Comparison of ENCODE assay signal across 10 cellular contexts in genomic region chr20:63934271-63935068, GRCh38. TPM values are rescaled to one million over a fixed set of nuclear protein-coding genes. Genes with fewer than 3 reads are reported as not detected.
DNase-seq lines count a peak whose midpoint lies in the region; ATAC-seq and TF ChIP-seq lines count a peak whose summit lies in the region.
"Had no signal": no experiment of that assay in that cellular context is flagged by ENCODE, and none has a peak within 500 bp of the region (broad histone marks: within the 10 kb centered on the region; RNA-seq: fewer than 3 reads in every experiment).

No MANE protein-coding gene starts in this region.

- 74 to 82% (median 78%) methylated on average over 37 of the region's 37 CpGs for WGBS in heart left ventricle, 4 donors
- WGBS in lower leg skin, 2 donors = 83 to 84% methylated on average over 37 of the region's 37 CpGs

- no peaks in the 10 kb centered on the region for H3K27me3 Mint-ChIP-seq in activated CD8-positive, alpha-beta memory T cell treated with anti-CD3 and anti-CD28 coated beads, Interleukin-2, amount 10 ng/mL, durations not matched to agents 7 days and 5 days
- no peaks in the 10 kb centered on the region for H3K27me3 Mint-ChIP-seq in stimulated activated naive B cell treated with anti-CD40 and anti-IgM and Interleukin-4, amounts not matched to agents 10 μg/mL and 1 μg/mL and 100 μg/mL, for 72 hours

- TF ChIP-seq CTCF in VCaP (conservative IDR thresholded peaks at IDR 0.05) = peak; percentile 53
- TF ChIP-seq CTCF in heart left ventricle (IDR thresholded peaks at IDR 0.05) = peak in 10 of 12 donors; percentile 7 to 35 (median 18)
- no peak for TF ChIP-seq CTCF in lower leg skin (IDR thresholded peaks at IDR 0.05)

- no peak for TF ChIP-seq POLR2A in heart left ventricle (IDR thresholded peaks at IDR 0.05)
- TF ChIP-seq POLR2A in lower leg skin (IDR thresholded peaks at IDR 0.05) = no peak

- no peak for ATAC-seq in activated CD8-positive, alpha-beta memory T cell treated with anti-CD3 and anti-CD28 coated beads, Interleukin-2, amount 10 ng/mL, durations not matched to agents 7 days and 5 days
- ATAC-seq in heart left ventricle = no peak
- ATAC-seq in stimulated activated naive B cell treated with anti-CD40 and anti-IgM and Interleukin-4, amounts not matched to agents 10 μg/mL and 1 μg/mL and 100 μg/mL, for 72 hours (replicated peaks) = no peak

- H3K27me3 ChIP-seq in heart left ventricle = no peaks in the 10 kb centered on the region
- H3K27me3 ChIP-seq: tibial nerve had no signal

- DNase-seq in activated CD8-positive, alpha-beta memory T cell treated with anti-CD3 and anti-CD28 coated beads for 24 hours = peak; percentile 54
- DNase-seq in activated CD8-positive, alpha-beta memory T cell treated with anti-CD3 and anti-CD28 coated beads, Interleukin-2, amount 10 ng/mL, durations not matched to agents 7 days and 5 days = no peak
- peak in 2 of 5 donors; percentile 30 to 50 for DNase-seq in heart left ventricle
- no peak for DNase-seq in stimulated activated naive B cell treated with anti-CD40 and anti-IgM and Interleukin-4, amounts not matched to agents 10 μg/mL and 1 μg/mL and 100 μg/mL, for 72 hours
- DNase-seq in stimulated activated CD4-positive, alpha-beta T cell treated with anti-CD3 and anti-CD28 coated beads, Interleukin-1b, Interleukin-23, amount 100 ng/mL, for 48 hours = no peak
- no peak for DNase-seq in lower leg skin (ENCODE audit: low spot score in 2 of 2)
- DNase-seq in NCI-H146 treated with DMSO at 0.1 percent for 48 hours (lab: John Stamatoyannopoulos, UW; ENCODE audit: unreplicated experiment) = no peak
- DNase-seq: cerebellar nuclear complex had no signal

- H3K4me1 ChIP-seq in heart left ventricle = peaks cover 0 to 16% (median 4%) of the 10 kb centered on the region in 12 donors
- H3K4me1 ChIP-seq: tibial nerve had no signal

- no peaks in the 10 kb centered on the region for H3K9me3 ChIP-seq in heart left ventricle
- H3K9me3 ChIP-seq: tibial nerve had no signal

- peak overlapping the region; percentile 10; the same call in 1 of the 2 replicates for H3K27ac ChIP-seq in VCaP
- H3K27ac ChIP-seq in heart left ventricle = peak overlapping the region in 1 of 12 donors; percentile 0
- H3K27ac ChIP-seq: tibial nerve had no signal

- intact Hi-C loops in heart left ventricle (cut with DNase I) = no loop called here
- intact Hi-C loops in lower leg skin (cut with DNase I; ENCODE audit: low total_unique reads) = no loop called here

- H3K4me3 Mint-ChIP-seq in activated CD8-positive, alpha-beta memory T cell treated with anti-CD3 and anti-CD28 coated beads, Interleukin-2, amount 10 ng/mL, durations not matched to agents 7 days and 5 days = no peak overlapping the region
- no peak overlapping the region for H3K4me3 Mint-ChIP-seq in stimulated activated naive B cell treated with anti-CD40 and anti-IgM and Interleukin-4, amounts not matched to agents 10 μg/mL and 1 μg/mL and 100 μg/mL, for 72 hours

- peaks cover 35% of the 10 kb centered on the region for H3K36me3 Mint-ChIP-seq in activated CD8-positive, alpha-beta memory T cell treated with anti-CD3 and anti-CD28 coated beads, Interleukin-2, amount 10 ng/mL, durations not matched to agents 7 days and 5 days
- H3K36me3 Mint-ChIP-seq in stimulated activated naive B cell treated with anti-CD40 and anti-IgM and Interleukin-4, amounts not matched to agents 10 μg/mL and 1 μg/mL and 100 μg/mL, for 72 hours = peaks cover 36 to 49% of the 10 kb centered on the region in 2 donors

- CTCF ChIA-PET in activated CD8-positive, alpha-beta memory T cell treated with anti-CD3 and anti-CD28 coated beads, Interleukin-2, amount 10 ng/mL, durations not matched to agents 7 days and 5 days (lab: Charles Lee) = interaction anchor here (0.6 kb wide), 1 partner anchor 43 kb away, joined by 3 read pairs; no protein-coding TSS in a partner anchor

- H3K4me3 ChIP-seq in heart left ventricle = no peak overlapping the region
- H3K4me3 ChIP-seq in lower leg skin (ENCODE audit: low read depth, poor library complexity, severe bottlenecking) = no peak overlapping the region
- H3K4me3 ChIP-seq: tibial nerve had no signal

- H3K4me1 Mint-ChIP-seq in activated CD8-positive, alpha-beta memory T cell treated with anti-CD3 and anti-CD28 coated beads, Interleukin-2, amount 10 ng/mL, durations not matched to agents 7 days and 5 days = no peaks in the 10 kb centered on the region
- H3K4me1 Mint-ChIP-seq in stimulated activated naive B cell treated with anti-CD40 and anti-IgM and Interleukin-4, amounts not matched to agents 10 μg/mL and 1 μg/mL and 100 μg/mL, for 72 hours = peaks cover 5 to 8% of the 10 kb centered on the region in 2 donors

- H3K9me3 Mint-ChIP-seq in activated CD8-positive, alpha-beta memory T cell treated with anti-CD3 and anti-CD28 coated beads, Interleukin-2, amount 10 ng/mL, durations not matched to agents 7 days and 5 days (ENCODE audit: low read depth) = no peaks in the 10 kb centered on the region
- H3K9me3 Mint-ChIP-seq in stimulated activated naive B cell treated with anti-CD40 and anti-IgM and Interleukin-4, amounts not matched to agents 10 μg/mL and 1 μg/mL and 100 μg/mL, for 72 hours = no peaks in the 10 kb centered on the region

- no peak overlapping the region for H3K27ac Mint-ChIP-seq in activated CD8-positive, alpha-beta memory T cell treated with anti-CD3 and anti-CD28 coated beads, Interleukin-2, amount 10 ng/mL, durations not matched to agents 7 days and 5 days
- H3K27ac Mint-ChIP-seq in stimulated activated naive B cell treated with anti-CD40 and anti-IgM and Interleukin-4, amounts not matched to agents 10 μg/mL and 1 μg/mL and 100 μg/mL, for 72 hours = peak overlapping the region; percentile 44

- peaks cover 6 to 90% (median 78%) of the 10 kb centered on the region in 9 donors for H3K36me3 ChIP-seq in heart left ventricle

RNA-seq across cellular contexts. Expression of gene UCKL1, which starts 21.7 kb away (rescaled TPM):
- total RNA-seq in activated CD8-positive, alpha-beta memory T cell treated with anti-CD3 and anti-CD28 coated beads, Interleukin-2, amount 10 ng/mL, durations not matched to agents 7 days and 5 days = 10 to 100 TPM; 41.1 to 41.9 TPM
- total RNA-seq in heart left ventricle (10 to 100 TPM; 27.7 to 43.8 (median 37.5) TPM), lower leg skin (10 to 100 TPM; 28.1 to 44.3 (median 33.6) TPM)
- 10 to 100 TPM; 27.7 to 49.7 TPM for polyA plus RNA-seq in heart left ventricle

RNA-seq across cellular contexts. Expression of gene ZNF512B, which starts 35.3 kb away (rescaled TPM):
- total RNA-seq in activated CD8-positive, alpha-beta memory T cell treated with anti-CD3 and anti-CD28 coated beads, Interleukin-2, amount 10 ng/mL, durations not matched to agents 7 days and 5 days = 10 to 100 TPM; 13.5 to 18.2 TPM
- 10 to 100 TPM in 8 of 9 donors, 1 to 10 TPM in 1; 7.3 to 15.9 (median 12.2) TPM for total RNA-seq in heart left ventricle
- polyA plus RNA-seq in heart left ventricle = 1 to 10 TPM; 7.7 to 9.3 TPM
- 10 to 100 TPM; 15.3 to 19.8 (median 16.7) TPM for total RNA-seq in lower leg skin

RNA-seq across cellular contexts. Expression of gene DNAJC5, which starts 39.5 kb away (rescaled TPM):
- 10 to 100 TPM; 44.4 to 51.9 TPM for total RNA-seq in activated CD8-positive, alpha-beta memory T cell treated with anti-CD3 and anti-CD28 coated beads, Interleukin-2, amount 10 ng/mL, durations not matched to agents 7 days and 5 days
- total RNA-seq in heart left ventricle (10 to 100 TPM; 34.8 to 57.1 (median 46.1) TPM), lower leg skin (10 to 100 TPM; 40.6 to 59.7 (median 49.7) TPM)
- polyA plus RNA-seq in heart left ventricle = 10 to 100 TPM; 21.1 to 46.3 TPM

RNA-seq across cellular contexts. Expression of gene SAMD10, which starts 45.0 kb away (rescaled TPM):
- 10 to 100 TPM; 26.0 to 33.4 TPM for total RNA-seq in activated CD8-positive, alpha-beta memory T cell treated with anti-CD3 and anti-CD28 coated beads, Interleukin-2, amount 10 ng/mL, durations not matched to agents 7 days and 5 days
- total RNA-seq in heart left ventricle = 1 to 10 TPM; 3.1 to 6.3 (median 4.3) TPM
- 1 to 10 TPM; 4.8 to 6.0 TPM for polyA plus RNA-seq in heart left ventricle
- 10 to 100 TPM in 3 of 4 donors, 1 to 10 TPM in 1; 8.1 to 11.3 (median 10.6) TPM for total RNA-seq in lower leg skin

RNA-seq across cellular contexts. Expression of gene PRPF6, which starts 46.5 kb away (rescaled TPM):
- total RNA-seq in activated CD8-positive, alpha-beta memory T cell treated with anti-CD3 and anti-CD28 coated beads, Interleukin-2, amount 10 ng/mL, durations not matched to agents 7 days and 5 days = 10 to 100 TPM; 77.5 to 80.6 TPM
- total RNA-seq in heart left ventricle (10 to 100 TPM; 41.4 to 62.6 (median 47.6) TPM), lower leg skin (10 to 100 TPM; 66.8 to 88.3 (median 79.1) TPM)
- 10 to 100 TPM; 31.0 to 58.5 TPM for polyA plus RNA-seq in heart left ventricle

Comparison
In these comparisons a context has a peak if more than half of its experiments do, and no peak if none do; other contexts are left out.
1. CTCF ChIP-seq: peak in VCaP (single experiment) and heart left ventricle (10 of 12); none in lower leg skin (0 of 3).